8 cellular contexts compared by ENCODE assay signal in genomic region chr18:61894751-61895524, GRCh38. TPM values are rescaled to one million over a fixed set of nuclear protein-coding genes. Genes with fewer than 3 reads are reported as not detected.
DNase-seq lines count a peak whose midpoint lies in the region; ATAC-seq and TF ChIP-seq lines count a peak whose summit lies in the region.

No MANE protein-coding gene starts in this region.

- peaks cover 41 to 52% of the 10 kb centered on the region in 2 donors for H3K27me3 Mint-ChIP-seq in effector memory CD8-positive, alpha-beta T cell
- H3K27me3 Mint-ChIP-seq in natural killer cell treated with Interleukin-12 subunit alpha and Interleukin-12 subunit beta and Interleukin-15 and Interleukin-18, amount 100 ng/mL, for 72 hours = peaks cover 39 to 55% of the 10 kb centered on the region in 2 donors

- peak overlapping the region; percentile 78 to 86 for H3K4me3 Mint-ChIP-seq in effector memory CD8-positive, alpha-beta T cell
- H3K4me3 Mint-ChIP-seq in natural killer cell treated with Interleukin-12 subunit alpha and Interleukin-12 subunit beta and Interleukin-15 and Interleukin-18, amount 100 ng/mL, for 72 hours = peak overlapping the region; percentile 83

- H3K4me1 Mint-ChIP-seq in effector memory CD8-positive, alpha-beta T cell (ENCODE audit: low read depth in 2 of 2) = peaks cover 9 to 14% of the 10 kb centered on the region in 2 donors
- H3K4me1 Mint-ChIP-seq in natural killer cell treated with Interleukin-12 subunit alpha and Interleukin-12 subunit beta and Interleukin-15 and Interleukin-18, amount 100 ng/mL, for 72 hours (ENCODE audit: low read depth in 2 of 2) = peaks cover 10 to 11% of the 10 kb centered on the region in 2 donors

- H3K9me3 Mint-ChIP-seq in effector memory CD8-positive, alpha-beta T cell = no peaks in the 10 kb centered on the region
- H3K9me3 Mint-ChIP-seq in natural killer cell treated with Interleukin-12 subunit alpha and Interleukin-12 subunit beta and Interleukin-15 and Interleukin-18, amount 100 ng/mL, for 72 hours = no peaks in the 10 kb centered on the region

- no peak overlapping the region for H3K27ac Mint-ChIP-seq in effector memory CD8-positive, alpha-beta T cell
- H3K27ac Mint-ChIP-seq in natural killer cell treated with Interleukin-12 subunit alpha and Interleukin-12 subunit beta and Interleukin-15 and Interleukin-18, amount 100 ng/mL, for 72 hours = no peak overlapping the region

- DNase-seq in AG10803 (ENCODE audit: low read depth) (no peak), LNCaP clone FGC (ENCODE audit: low read depth) (no peak), NCI-H1048 (lab: John Stamatoyannopoulos, UW) (no peak), NOMO-1 (lab: John Stamatoyannopoulos, UW; ENCODE audit: unreplicated experiment in 2 of 2) (no peak)
- DNase-seq in effector memory CD8-positive, alpha-beta T cell = peak in 1 of 3 experiments; percentile 1
- peak; percentile 44 for DNase-seq in natural killer cell treated with Interleukin-12 subunit alpha and Interleukin-12 subunit beta and Interleukin-15 and Interleukin-18, amount 100 ng/mL, for 72 hours (ENCODE audit: low spot score)

- H3K36me3 Mint-ChIP-seq in effector memory CD8-positive, alpha-beta T cell (ENCODE audit: insufficient read depth) = no peaks in the 10 kb centered on the region
- H3K36me3 Mint-ChIP-seq in natural killer cell treated with Interleukin-12 subunit alpha and Interleukin-12 subunit beta and Interleukin-15 and Interleukin-18, amount 100 ng/mL, for 72 hours = no peaks in the 10 kb centered on the region

- no peak for ATAC-seq in effector memory CD8-positive, alpha-beta T cell (replicated peaks)
- ATAC-seq in natural killer cell treated with Interleukin-12 subunit alpha and Interleukin-12 subunit beta and Interleukin-15 and Interleukin-18, amount 100 ng/mL, for 72 hours = no peak
- ATAC-seq in GM18858 (IDR thresholded peaks at IDR 0.05; ENCODE audit: unreplicated experiment) = no peak
- ATAC-seq in GM21381 (IDR thresholded peaks at IDR 0.05; ENCODE audit: unreplicated experiment) = no peak

- H3K4me3 ChIP-seq in AG10803 (ENCODE audit: low read length) (peak overlapping the region; percentile 87), LNCaP clone FGC (ENCODE audit: low read depth, low read length) (peak overlapping the region; percentile 64)

- TF ChIP-seq CTCF in AG10803 (conservative IDR thresholded peaks at IDR 0.05; ENCODE audit: low read length) (no peak), LNCaP clone FGC (IDR thresholded peaks at IDR 0.05; ENCODE audit: control insufficient read depth, extremely low read depth, insufficient read depth) (no peak)

RNA-seq across cellular contexts. Expression of gene RNF152, which starts 2.1 kb away (rescaled TPM):
- total RNA-seq in natural killer cell treated with Interleukin-12 subunit alpha and Interleukin-12 subunit beta and Interleukin-15 and Interleukin-18, amount 100 ng/mL, for 72 hours = under 1 TPM; 0.73 to 0.95 TPM
